ENCODE assay signal across 30 cellular contexts in the genomic region with DNA sequence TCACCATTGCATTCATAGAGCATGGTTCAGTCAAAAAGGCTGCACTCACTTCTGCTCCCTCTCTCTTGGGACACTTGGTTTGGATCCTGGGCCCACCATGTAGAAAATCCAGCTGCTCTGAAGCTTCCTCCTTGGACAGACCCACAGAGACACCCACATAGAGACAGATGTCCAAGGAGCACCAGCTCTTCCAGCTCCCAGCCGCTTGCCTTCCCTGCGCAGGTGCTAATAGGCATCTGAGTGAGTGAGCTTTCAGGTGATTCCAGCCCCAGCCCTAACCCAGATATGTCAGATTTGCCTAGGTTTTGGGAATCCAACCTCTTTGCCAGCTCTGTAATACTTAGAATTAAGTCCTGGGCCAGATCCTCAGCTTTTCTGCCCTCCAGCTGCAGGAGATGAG. TPM values are rescaled to one million over a fixed set of nuclear protein-coding genes. Genes with fewer than 3 reads are reported as not detected.
"Had no signal": no experiment of that assay in that cellular context is flagged by ENCODE, and none has a peak within 500 bp of the region (broad histone marks: within the 10 kb centered on the region; RNA-seq: fewer than 3 reads in every experiment).

No MANE protein-coding gene starts in this region.

- H3K27ac ChIP-seq: coronary artery, epithelial cell of prostate, esophagus muscularis mucosa, gastrocnemius medialis, heart right ventricle, pancreas, prostate gland, right lobe of liver, spleen, thoracic aorta, transverse colon had no signal

- H3K4me3 Mint-ChIP-seq: naive thymus-derived CD8-positive, alpha-beta T cell; neural crest cell; stimulated activated memory B cell treated with anti-CD40 and anti-IgM and Interleukin-4, amounts not matched to agents 10 μg/mL and 1 μg/mL and 100 μg/mL, for 72 hours; stimulated activated naive CD8-positive, alpha-beta T cell treated with anti-CD3 and anti-CD28 coated beads, Interleukin-15, amount 100 ng/mL, for 72 hours had no signal

- H3K27ac Mint-ChIP-seq: naive thymus-derived CD8-positive, alpha-beta T cell; stimulated activated memory B cell treated with anti-CD40 and anti-IgM and Interleukin-4, amounts not matched to agents 10 μg/mL and 1 μg/mL and 100 μg/mL, for 72 hours; stimulated activated naive CD8-positive, alpha-beta T cell treated with anti-CD3 and anti-CD28 coated beads, Interleukin-15, amount 100 ng/mL, for 72 hours had no signal

- H3K4me1 ChIP-seq: esophagus muscularis mucosa, gastrocnemius medialis, heart right ventricle, pancreas, prostate gland, right lobe of liver, transverse colon had no signal

- H3K36me3 ChIP-seq: esophagus muscularis mucosa, gastrocnemius medialis, heart right ventricle, pancreas, prostate gland, right lobe of liver, spleen, thoracic aorta, transverse colon had no signal

- H3K27me3 ChIP-seq: pancreas, right lobe of liver had no signal

- H3K9me3 ChIP-seq: gastrocnemius medialis, heart right ventricle, mucosa of descending colon, pancreas, prostate gland, right lobe of liver, spleen, thoracic aorta, transverse colon had no signal

- H3K36me3 Mint-ChIP-seq: naive thymus-derived CD8-positive, alpha-beta T cell; stimulated activated memory B cell treated with anti-CD40 and anti-IgM and Interleukin-4, amounts not matched to agents 10 μg/mL and 1 μg/mL and 100 μg/mL, for 72 hours had no signal

- H3K4me3 ChIP-seq: coronary artery, esophagus muscularis mucosa, gastrocnemius medialis, heart right ventricle, mucosa of descending colon, pancreas, prostate gland, right lobe of liver, spleen, thoracic aorta, transverse colon had no signal

- DNase-seq: central memory CD4-positive, alpha-beta T cell; effector memory CD4-positive, alpha-beta T cell; gastrocnemius medialis; heart right ventricle; kidney; left colon; mammary epithelial cell; mucosa of descending colon; naive thymus-derived CD8-positive, alpha-beta T cell; occipital lobe; pancreas; right lobe of liver; spleen; stimulated activated CD4-positive, alpha-beta T cell treated with anti-CD3 and anti-CD28 coated beads, Interleukin-15, amount 100 ng/mL, for 24 hours; stimulated activated CD4-positive, alpha-beta T cell treated with anti-CD3 and anti-CD28 coated beads, Interleukin-1b, Interleukin-23, amount 100 ng/mL, for 48 hours; stimulated activated CD4-positive, alpha-beta T cell treated with anti-CD3 and anti-CD28 coated beads, Interleukin-4, amount 100 ng/mL, for 24 hours; stimulated activated naive CD8-positive, alpha-beta T cell treated with anti-CD3 and anti-CD28 coated beads, Interleukin-15, amount 100 ng/mL, for 72 hours; transverse colon had no signal

- H3K4me1 Mint-ChIP-seq: naive thymus-derived CD8-positive, alpha-beta T cell; stimulated activated memory B cell treated with anti-CD40 and anti-IgM and Interleukin-4, amounts not matched to agents 10 μg/mL and 1 μg/mL and 100 μg/mL, for 72 hours; stimulated activated naive CD8-positive, alpha-beta T cell treated with anti-CD3 and anti-CD28 coated beads, Interleukin-15, amount 100 ng/mL, for 72 hours had no signal

- H3K9me3 Mint-ChIP-seq: naive thymus-derived CD8-positive, alpha-beta T cell; neural crest cell; stimulated activated memory B cell treated with anti-CD40 and anti-IgM and Interleukin-4, amounts not matched to agents 10 μg/mL and 1 μg/mL and 100 μg/mL, for 72 hours; stimulated activated naive CD8-positive, alpha-beta T cell treated with anti-CD3 and anti-CD28 coated beads, Interleukin-15, amount 100 ng/mL, for 72 hours had no signal

RNA-seq across cellular contexts. Expression of a gene that starts 38.6 kb away (rescaled TPM):
- total RNA-seq: dermis microvascular lymphatic vessel endothelial cell; fibroblast of villous mesenchyme; kidney; left colon; lower leg skin; mammary epithelial cell; naive thymus-derived CD8-positive, alpha-beta T cell; renal cortical epithelial cell; subcutaneous adipose tissue; thoracic aorta; transverse colon had no signal
- polyA plus RNA-seq: mammary epithelial cell; naive thymus-derived CD8-positive, alpha-beta T cell; spleen had no signal
